In the genomic region with DNA sequence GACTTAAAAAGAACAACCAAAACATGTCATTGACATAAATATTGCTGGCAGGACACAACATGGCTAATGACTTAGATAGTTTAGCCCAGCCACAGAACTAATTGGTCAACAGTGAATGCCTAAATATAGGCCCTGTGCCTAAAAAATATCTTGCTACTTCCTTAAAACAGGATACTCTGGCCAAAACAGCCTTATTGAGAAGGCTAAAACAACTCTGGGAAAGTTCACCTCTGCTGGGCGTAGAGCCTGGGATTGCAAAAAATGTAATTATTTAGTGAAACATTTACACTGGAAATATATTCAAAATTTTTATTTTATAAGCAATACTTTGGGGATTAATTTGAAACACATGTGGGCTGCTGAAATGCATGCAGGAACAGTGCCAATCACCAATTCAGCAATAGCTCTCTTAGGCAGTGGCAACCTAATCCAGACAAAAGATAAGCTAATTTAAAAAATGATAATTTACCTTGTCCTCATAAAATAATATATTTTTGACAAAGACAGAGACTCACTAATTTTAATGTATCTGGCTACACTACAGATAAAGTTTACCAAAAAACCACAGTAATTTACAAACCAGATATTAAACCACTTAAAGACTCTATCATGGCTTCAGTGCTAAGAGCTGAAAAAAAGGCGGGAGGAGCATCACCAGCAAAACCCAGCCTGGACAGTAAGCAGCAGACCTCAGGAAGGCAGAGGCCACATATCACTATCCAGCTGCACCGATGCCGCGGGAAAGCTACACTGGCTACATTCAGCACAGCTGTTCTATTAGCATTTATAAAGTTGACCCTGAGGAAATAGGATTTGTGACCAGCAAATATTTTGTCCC, we compare ENCODE assay signal across 9 cellular contexts. TPM values are rescaled to one million over a fixed set of nuclear protein-coding genes. Genes with fewer than 3 reads are reported as not detected.
DNase-seq lines count a peak whose midpoint lies in the region; ATAC-seq and TF ChIP-seq lines count a peak whose summit lies in the region.
"Had no signal": no experiment of that assay in that cellular context is flagged by ENCODE, and none has a peak within 500 bp of the region (broad histone marks: within the 10 kb centered on the region; RNA-seq: fewer than 3 reads in every experiment).

No MANE protein-coding gene starts in this region.

- intact Hi-C loops in heart left ventricle (cut with DNase I): loop anchor here in 2 of 10 donors (2.0 kb wide), 1 partner anchor 18 kb away; the partner anchor contains the start of genes STRADB (in 2 of the 2) and TRAK2 (in 2 of the 2)

- no peaks in the 10 kb centered on the region for H3K27me3 ChIP-seq in heart left ventricle
- no peaks in the 10 kb centered on the region for H3K27me3 ChIP-seq in stomach smooth muscle (ENCODE audit: control insufficient read depth in 1 of 2, insufficient read depth in 2 of 2, low read length in 2 of 2)

- peak overlapping the region; percentile 83 for H3K4me3 Mint-ChIP-seq in activated T-helper 17 cell treated with anti-CD3 and anti-CD28 coated beads, Interleukin-2, amount 50 U/mL, for 72 hours
- no peak overlapping the region for H3K4me3 Mint-ChIP-seq in stimulated activated naive B cell treated with anti-CD40 and anti-IgM and Interleukin-4, amounts not matched to agents 10 μg/mL and 1 μg/mL and 100 μg/mL, for 72 hours

- H3K27me3 Mint-ChIP-seq in activated T-helper 17 cell treated with anti-CD3 and anti-CD28 coated beads, Interleukin-2, amount 50 U/mL, for 72 hours: no peaks in the 10 kb centered on the region
- no peaks in the 10 kb centered on the region for H3K27me3 Mint-ChIP-seq in stimulated activated naive B cell treated with anti-CD40 and anti-IgM and Interleukin-4, amounts not matched to agents 10 μg/mL and 1 μg/mL and 100 μg/mL, for 72 hours

- peaks cover 6% of the 10 kb centered on the region for H3K9me3 Mint-ChIP-seq in activated T-helper 17 cell treated with anti-CD3 and anti-CD28 coated beads, Interleukin-2, amount 50 U/mL, for 72 hours
- peaks cover 0 to 5% of the 10 kb centered on the region in 2 donors for H3K9me3 Mint-ChIP-seq in stimulated activated naive B cell treated with anti-CD40 and anti-IgM and Interleukin-4, amounts not matched to agents 10 μg/mL and 1 μg/mL and 100 μg/mL, for 72 hours

- peaks cover 25% of the 10 kb centered on the region for H3K4me1 Mint-ChIP-seq in activated T-helper 17 cell treated with anti-CD3 and anti-CD28 coated beads, Interleukin-2, amount 50 U/mL, for 72 hours
- H3K4me1 Mint-ChIP-seq in stimulated activated naive B cell treated with anti-CD40 and anti-IgM and Interleukin-4, amounts not matched to agents 10 μg/mL and 1 μg/mL and 100 μg/mL, for 72 hours: peaks cover 10 to 42% of the 10 kb centered on the region in 2 donors

- peak overlapping the region; percentile 95 for H3K27ac Mint-ChIP-seq in activated T-helper 17 cell treated with anti-CD3 and anti-CD28 coated beads, Interleukin-2, amount 50 U/mL, for 72 hours
- no peak overlapping the region for H3K27ac Mint-ChIP-seq in stimulated activated naive B cell treated with anti-CD40 and anti-IgM and Interleukin-4, amounts not matched to agents 10 μg/mL and 1 μg/mL and 100 μg/mL, for 72 hours

- peak overlapping the region in 1 of 2 donors; percentile 10 for H3K9ac ChIP-seq in stomach smooth muscle (ENCODE audit: low read length in 2 of 2)

- H3K4me3 ChIP-seq in heart left ventricle (peak overlapping the region in 8 of 12 donors; percentile 13 to 31 (median 24)), stomach smooth muscle (ENCODE audit: low read length in 2 of 2) (peak overlapping the region; percentile 25 to 36)

- DNase-seq in heart left ventricle (peak in 3 of 5 donors; percentile 36 to 62 (median 54)), DMS53 treated with DMSO at 0.1 percent for 48 hours (lab: John Stamatoyannopoulos, UW; ENCODE audit: unreplicated experiment) (no peak), SKM-1 treated with dmso at 0.1 percent for 144 hours (lab: John Stamatoyannopoulos, UW; ENCODE audit: unreplicated experiment) (no peak)
- no peak for DNase-seq in stimulated activated CD4-positive, alpha-beta T cell treated with anti-CD3 and anti-CD28 coated beads, Interleukin-15, amount 100 ng/mL, for 24 hours
- DNase-seq in stimulated activated naive B cell treated with anti-CD40 and anti-IgM and Interleukin-4, amounts not matched to agents 10 μg/mL and 1 μg/mL and 100 μg/mL, for 72 hours: no peak

- no peaks in the 10 kb centered on the region for H3K36me3 Mint-ChIP-seq in activated T-helper 17 cell treated with anti-CD3 and anti-CD28 coated beads, Interleukin-2, amount 50 U/mL, for 72 hours (ENCODE audit: low read depth)
- H3K36me3 Mint-ChIP-seq in stimulated activated naive B cell treated with anti-CD40 and anti-IgM and Interleukin-4, amounts not matched to agents 10 μg/mL and 1 μg/mL and 100 μg/mL, for 72 hours: peaks cover 28 to 36% of the 10 kb centered on the region in 2 donors

- peak overlapping the region; percentile 43 for H3K27ac ChIP-seq in KOPT-K1 (ENCODE audit: low read depth, low read length, poor library complexity, severe bottlenecking)
- H3K27ac ChIP-seq in heart left ventricle: peak overlapping the region; percentile 37 to 91 (median 80)
- no peak overlapping the region for H3K27ac ChIP-seq in stomach smooth muscle (ENCODE audit: low read length)

- no peak for TF ChIP-seq POLR2A in heart left ventricle (IDR thresholded peaks at IDR 0.05)

- peaks cover 2 to 68% (median 49%) of the 10 kb centered on the region in 12 donors for H3K4me1 ChIP-seq in heart left ventricle
- no peaks in the 10 kb centered on the region for H3K4me1 ChIP-seq in stomach smooth muscle (ENCODE audit: control insufficient read depth, insufficient read depth, low read length)

- no peaks in the 10 kb centered on the region for H3K36me3 ChIP-seq in KOPT-K1 (ENCODE audit: insufficient read depth, low read length)
- peaks cover 0 to 7% (median 0%) of the 10 kb centered on the region in 9 donors for H3K36me3 ChIP-seq in heart left ventricle
- no peaks in the 10 kb centered on the region for H3K36me3 ChIP-seq in stomach smooth muscle (ENCODE audit: control insufficient read depth in 2 of 2, insufficient read depth in 2 of 2, low read length in 2 of 2)

- no peak for TF ChIP-seq CTCF in heart left ventricle (IDR thresholded peaks at IDR 0.05)

- H3K9me3 ChIP-seq in KOPT-K1 (ENCODE audit: insufficient read depth, low read length, poor library complexity, severe bottlenecking) (no peaks in the 10 kb centered on the region), heart left ventricle (peaks cover 0 to 6% (median 0%) of the 10 kb centered on the region in 12 donors), stomach smooth muscle (ENCODE audit: control insufficient read depth in 2 of 2, low read length in 2 of 2) (no peaks in the 10 kb centered on the region)

- 8 to 19% (median 9%) methylated on average over 5 of the region's 5 CpGs for WGBS in heart left ventricle, 4 donors

- no peak for ATAC-seq in activated T-helper 17 cell treated with anti-CD3 and anti-CD28 coated beads, Interleukin-2, amount 50 U/mL, for 72 hours (replicated peaks)
- peak; percentile 69 to 83 (median 74) for ATAC-seq in heart left ventricle
- no peak for ATAC-seq in stimulated activated naive B cell treated with anti-CD40 and anti-IgM and Interleukin-4, amounts not matched to agents 10 μg/mL and 1 μg/mL and 100 μg/mL, for 72 hours (replicated peaks)
- ATAC-seq: HCT116 had no signal

RNA-seq across cellular contexts. Expression of gene TRAK2, which starts 18.5 kb away (rescaled TPM):
- total RNA-seq in activated T-helper 17 cell treated with anti-CD3 and anti-CD28 coated beads, Interleukin-2, amount 50 U/mL, for 72 hours: 10 to 100 TPM; 23.2 to 27.0 TPM
- 100 to 1,000 TPM; 110 to 201 (median 146) TPM for total RNA-seq in heart left ventricle
- polyA plus RNA-seq in heart left ventricle: 10 to 100 TPM; 41.2 to 41.9 TPM

RNA-seq across cellular contexts. Expression of gene STRADB, which starts 18.8 kb away (rescaled TPM):
- 10 to 100 TPM; 13.6 to 14.5 TPM for total RNA-seq in activated T-helper 17 cell treated with anti-CD3 and anti-CD28 coated beads, Interleukin-2, amount 50 U/mL, for 72 hours
- total RNA-seq in heart left ventricle: 100 to 1,000 TPM in 1 of 9 donors, 10 to 100 TPM in 8; 45.0 to 105 (median 57.9) TPM
- 10 to 100 TPM; 28.6 to 59.9 TPM for polyA plus RNA-seq in heart left ventricle

Comparison
In these comparisons a context has a peak if more than half of its experiments do, and no peak if none do; other contexts are left out.
1. ATAC-seq: peak in heart left ventricle (4 of 4); none in activated T-helper 17 cell treated with anti-CD3 and anti-CD28 coated beads, Interleukin-2, amount 50 U/mL, for 72 hours (single experiment) and stimulated activated naive B cell treated with anti-CD40 and anti-IgM and Interleukin-4, amounts not matched to agents 10 μg/mL and 1 μg/mL and 100 μg/mL, for 72 hours (0 of 2).
2. DNase-seq: peak in heart left ventricle (3 of 5); none in stimulated activated CD4-positive, alpha-beta T cell treated with anti-CD3 and anti-CD28 coated beads, Interleukin-15, amount 100 ng/mL, for 24 hours (single experiment), DMS53 treated with DMSO at 0.1 percent for 48 hours (single experiment), SKM-1 treated with dmso at 0.1 percent for 144 hours (single experiment) and stimulated activated naive B cell treated with anti-CD40 and anti-IgM and Interleukin-4, amounts not matched to agents 10 μg/mL and 1 μg/mL and 100 μg/mL, for 72 hours (single experiment).